8 cellular contexts compared by ENCODE assay signal in genomic region chr10:123007558-123008378, GRCh38. TPM values are rescaled to one million over a fixed set of nuclear protein-coding genes. Genes with fewer than 3 reads are reported as not detected.
DNase-seq lines count a peak whose midpoint lies in the region; ATAC-seq, FAIRE-seq and TF ChIP-seq lines count a peak whose summit lies in the region.

No MANE protein-coding gene starts in this region.

- no peak for TF ChIP-seq POLR2A in GM12891 (IDR thresholded peaks at IDR 0.05; ENCODE audit: low read depth, low read length)

- no peak overlapping the region for H2BK5ac ChIP-seq in mesendoderm (ENCODE audit: low read length)

- peaks cover 6% of the 10 kb centered on the region for H3K4me1 ChIP-seq in effector memory CD4-positive, alpha-beta T cell (ENCODE audit: control insufficient read depth, insufficient read depth, low read length, poor library complexity, severe bottlenecking)
- H3K4me1 ChIP-seq in mesendoderm (ENCODE audit: control insufficient read depth, low read depth, low read length), result peaks cover 2% of the 10 kb centered on the region

- H3K9me3 ChIP-seq in effector memory CD4-positive, alpha-beta T cell (ENCODE audit: control insufficient read depth, low read length), result no peaks in the 10 kb centered on the region

- H2BK120ac ChIP-seq in mesendoderm (ENCODE audit: low read depth, low read length), result no peak overlapping the region

- H4K8ac ChIP-seq in mesendoderm (ENCODE audit: low read depth, low read length), result no peak overlapping the region

- no peaks in the 10 kb centered on the region for H3K79me1 ChIP-seq in mesendoderm (ENCODE audit: low read length)

- no peaks in the 10 kb centered on the region for H3K36me3 ChIP-seq in effector memory CD4-positive, alpha-beta T cell (ENCODE audit: control insufficient read depth, insufficient read depth, low read length)
- no peaks in the 10 kb centered on the region for H3K36me3 ChIP-seq in mesendoderm (ENCODE audit: control insufficient read depth, insufficient read depth, low read length)

- H3K27ac ChIP-seq in effector memory CD4-positive, alpha-beta T cell (ENCODE audit: insufficient read depth, low read length, poor library complexity, severe bottlenecking), result peak overlapping the region; percentile 90
- no peak overlapping the region for H3K27ac ChIP-seq in mesendoderm (ENCODE audit: low read depth, low read length)

- peaks cover 16% of the 10 kb centered on the region for H3K79me2 ChIP-seq in mesendoderm (ENCODE audit: control insufficient read depth, insufficient read depth, low read length)

- H3K4me3 ChIP-seq in effector memory CD4-positive, alpha-beta T cell (ENCODE audit: insufficient read depth, low read depth, low read length, poor library complexity, severe bottlenecking), result peak overlapping the region; percentile 99
- H3K4me3 ChIP-seq in mesendoderm (ENCODE audit: low read length), result peak overlapping the region; percentile 85

- peak; percentile 88 for FAIRE-seq in GM12891 (lab: Jason Lieb, UNC)

- H3K27me3 ChIP-seq in effector memory CD4-positive, alpha-beta T cell (replicated peaks; ENCODE audit: control insufficient read depth, insufficient read depth, low read length, poor library complexity, severe bottlenecking), result no peaks in the 10 kb centered on the region
- H3K27me3 ChIP-seq in mesendoderm (ENCODE audit: insufficient read depth, low read length, poor library complexity), result no peaks in the 10 kb centered on the region

- peak overlapping the region; percentile 86 for H3K9ac ChIP-seq in mesendoderm (ENCODE audit: low read length)

- H3K56ac ChIP-seq in mesendoderm (ENCODE audit: low read length), result peak overlapping the region; percentile 96

- no peak overlapping the region for H3K18ac ChIP-seq in mesendoderm (ENCODE audit: low read length)

- peak overlapping the region; percentile 33 for H3K23ac ChIP-seq in mesendoderm (ENCODE audit: low read length)

- H2AK5ac ChIP-seq in mesendoderm (ENCODE audit: low read length), result no peak overlapping the region

- DNase-seq in GM12891 (ENCODE audit: insufficient read length, low spot score) (peak; percentile 37), NCI-H2107 treated with DMSO at 0.1 percent for 48 hours (lab: John Stamatoyannopoulos, UW; ENCODE audit: unreplicated experiment) (peak; percentile 1), mesendoderm (peak; percentile 79), NCI-H345 treated with DMSO at 0.1 percent for 48 hours (lab: John Stamatoyannopoulos, UW; ENCODE audit: unreplicated experiment) (no peak)
- DNase-seq in activated CD4-positive, alpha-beta T cell treated with anti-CD3 and anti-CD28 coated beads for 4 hours, result peak; percentile 34 to 44
- peak; percentile 12 to 35 (median 22) for DNase-seq in effector memory CD4-positive, alpha-beta T cell
- DNase-seq in stimulated activated CD8-positive, alpha-beta memory T cell treated with anti-CD3 and anti-CD28 coated beads, Interleukin-7, amount 100 ng/mL, for 24 hours (ENCODE audit: low read depth), result peak; percentile 18

- H2BK15ac ChIP-seq in mesendoderm (replicated peaks; ENCODE audit: low read depth), result no peak overlapping the region

- peak overlapping the region; percentile 64 for H3K4me2 ChIP-seq in mesendoderm (ENCODE audit: low read length)

- no CpG with 5 or more reads among the region's 34 CpGs for WGBS in mesendoderm (ENCODE audit: extremely low coverage, insufficient coverage, low lambda C conversion rate)

- ATAC-seq in HG02610 (IDR thresholded peaks at IDR 0.05; ENCODE audit: unreplicated experiment), result peak; percentile 34

- no peak overlapping the region for H4K5ac ChIP-seq in mesendoderm (ENCODE audit: low read length)

- H3K4ac ChIP-seq in mesendoderm (ENCODE audit: low read depth, low read length), result no peak overlapping the region

TF ChIP-seq in GM12891, 5 proteins besides CTCF, POLR2A, EP300 and RAD21:
- TF ChIP-seq TAF1 (IDR thresholded peaks at IDR 0.05; ENCODE audit: low read depth, low read length) (0 out of 2 replicates have a peak, but pooled peaks have one; percentile 26), POLR2AphosphoS5 (IDR thresholded peaks at IDR 0.05; ENCODE audit: low read depth, low read length) (no peak)

RNA-seq across cellular contexts. Expression of gene IKZF5, which starts 0.8 kb away (rescaled TPM):
- 9.8 TPM for polyA plus RNA-seq in GM12891 (2012; ENCODE audit: low read depth, missing spikeins)
- polyA plus RNA-seq in mesendoderm (2013, experiment 1 of 2), result 15.5 TPM
- polyA plus RNA-seq in mesendoderm (2013, experiment 2 of 2), result 15.3 TPM

RNA-seq across cellular contexts. Expression of gene ACADSB, which starts 1.0 kb away (rescaled TPM):
- polyA plus RNA-seq in GM12891 (2012; ENCODE audit: low read depth, missing spikeins), result 9.1 TPM
- polyA plus RNA-seq in mesendoderm (2013, experiment 1 of 2), result 19.1 TPM
- polyA plus RNA-seq in mesendoderm (2013, experiment 2 of 2), result 18.2 TPM

RNA-seq across cellular contexts. Expression of gene PSTK, which starts 27.6 kb away (rescaled TPM):
- 5.9 TPM for polyA plus RNA-seq in GM12891 (2012; ENCODE audit: low read depth, missing spikeins)
- polyA plus RNA-seq in mesendoderm (2013, experiment 1 of 2), result 11.1 TPM
- polyA plus RNA-seq in mesendoderm (2013, experiment 2 of 2), result 10.7 TPM

RNA-seq across cellular contexts. Expression of gene C10orf88, which starts 53.7 kb away (rescaled TPM):
- 4.9 TPM for polyA plus RNA-seq in GM12891 (2012; ENCODE audit: low read depth, missing spikeins)
- 6.6 TPM for polyA plus RNA-seq in mesendoderm (2013, experiment 1 of 2)
- 6.3 TPM for polyA plus RNA-seq in mesendoderm (2013, experiment 2 of 2)
